In the genomic region with DNA sequence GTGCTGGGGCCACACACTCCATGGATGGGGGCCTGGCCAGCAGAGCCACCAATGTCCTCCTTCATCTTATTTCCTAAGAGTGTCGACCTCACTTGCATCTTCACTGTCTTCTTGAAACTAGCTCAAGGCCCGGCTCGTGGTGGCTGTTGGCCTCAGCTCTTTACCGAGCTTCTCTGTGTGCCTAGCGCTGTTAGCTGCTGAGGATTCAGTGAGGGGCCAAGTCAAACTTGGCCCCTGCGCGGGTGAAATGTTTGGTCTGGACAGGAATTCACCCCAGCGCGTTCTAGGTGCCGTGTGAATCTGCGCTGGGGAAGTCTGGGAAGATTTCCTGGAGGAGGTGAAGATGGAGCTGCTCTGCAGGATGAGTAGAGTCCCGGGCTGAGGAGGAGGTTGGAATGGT, we compare ENCODE assay signal across 18 cellular contexts. TPM values are rescaled to one million over a fixed set of nuclear protein-coding genes. Genes with fewer than 3 reads are reported as not detected.
"Had no signal": no experiment of that assay in that cellular context is flagged by ENCODE, and none has a peak within 500 bp of the region (broad histone marks: within the 10 kb centered on the region; RNA-seq: fewer than 3 reads in every experiment).

No MANE protein-coding gene starts in this region.

- H3K27ac ChIP-seq: breast epithelium, left lung, neutrophil, psoas muscle had no signal

- H3K4me3 ChIP-seq: breast epithelium, dorsolateral prefrontal cortex, heart right ventricle, left lung, psoas muscle had no signal

- H3K27ac Mint-ChIP-seq: activated naive CD8-positive, alpha-beta T cell; T-helper 2 cell treated with Interferon-gamma antibody and Interleukin-4, amounts not matched to agents 5 μg/mL and 100 μg/mL, for 36 hours had no signal

- ATAC-seq: left lung had no signal

- H3K9me3 ChIP-seq: breast epithelium, heart right ventricle, left lung, neutrophil, psoas muscle had no signal

- H3K9me3 Mint-ChIP-seq: T-helper 2 cell treated with Interferon-gamma antibody and Interleukin-4, amounts not matched to agents 5 μg/mL and 100 μg/mL, for 36 hours had no signal

- FAIRE-seq: endothelial cell of umbilical vein had no signal

- H3K4me1 ChIP-seq: breast epithelium, left lung had no signal

- H3K36me3 Mint-ChIP-seq: activated naive CD8-positive, alpha-beta T cell had no signal

- DNase-seq: activated CD4-positive, alpha-beta T cell treated with anti-CD3 and anti-CD28 coated beads for 1 hour; activated CD4-positive, alpha-beta T cell treated with anti-CD3 and anti-CD28 coated beads, Interleukin-2, amount 50 U/mL, for 48 hours; activated gamma-delta T cell; activated T-cell treated with anti-CD3 and anti-CD28 coated beads, Interleukin-2, amount 50 U/mL, for 48 hours; amygdala; foreskin melanocyte; heart right ventricle; mesenchymal stem cell; psoas muscle; stimulated activated CD4-positive, alpha-beta T cell treated with anti-CD3 and anti-CD28 coated beads, Interleukin-15, amount 100 ng/mL, for 24 hours; stimulated activated CD4-positive, alpha-beta T cell treated with anti-CD3 and anti-CD28 coated beads, Interleukin-4, amount 100 ng/mL, for 4 hours had no signal

- H3K36me3 ChIP-seq: breast epithelium, heart right ventricle, left lung, neutrophil had no signal

- H3K4me3 Mint-ChIP-seq: activated naive CD8-positive, alpha-beta T cell; T-helper 2 cell treated with Interferon-gamma antibody and Interleukin-4, amounts not matched to agents 5 μg/mL and 100 μg/mL, for 36 hours had no signal

RNA-seq across cellular contexts. Expression of gene SORCS2, which starts 8.5 kb away (rescaled TPM):
- total RNA-seq: endothelial cell of umbilical vein had no signal
- polyA plus RNA-seq: endothelial cell of umbilical vein had no signal
